In the genomic region with DNA sequence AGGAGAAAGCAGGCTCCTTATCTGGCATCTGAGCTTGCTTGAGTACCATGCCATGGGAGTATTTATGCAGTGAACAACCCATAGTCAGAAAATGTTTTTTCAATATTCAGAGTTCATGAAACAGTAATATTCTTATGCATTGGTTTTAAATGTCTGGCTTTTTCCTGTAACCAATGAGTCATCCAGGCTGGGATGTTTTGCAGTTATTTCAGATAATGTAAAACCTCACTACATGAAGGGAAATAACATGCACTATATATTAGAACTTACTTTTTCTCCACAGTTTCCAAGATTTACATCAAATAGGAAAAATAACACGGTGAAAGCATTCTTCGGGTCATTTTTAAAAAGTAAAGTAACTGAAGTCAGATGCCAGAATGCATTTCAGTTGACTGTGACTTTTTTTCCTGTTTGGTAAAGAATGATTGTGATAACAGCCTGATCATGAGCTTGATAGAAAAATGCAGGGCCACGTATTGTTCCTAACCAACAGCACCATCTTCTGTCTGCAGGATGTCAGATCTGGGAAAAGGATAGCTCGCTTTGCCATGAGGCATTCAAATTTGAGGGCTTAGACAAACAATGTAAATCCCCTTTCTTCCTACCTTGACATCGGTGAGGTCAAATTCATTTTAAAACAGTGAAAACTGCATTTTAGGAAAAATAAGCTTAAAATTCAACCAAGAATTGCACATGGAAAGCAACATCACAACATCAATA, we compare ENCODE assay signal across 8 cellular contexts.
DNase-seq lines count a peak whose midpoint lies in the region; ATAC-seq, FAIRE-seq and TF ChIP-seq lines count a peak whose summit lies in the region.

No MANE protein-coding gene starts in this region.

- H3K4me1 Mint-ChIP-seq in CD4-positive, alpha-beta T cell (ENCODE audit: low read depth) = no peaks in the 10 kb centered on the region
- no peaks in the 10 kb centered on the region for H3K4me1 Mint-ChIP-seq in activated naive CD8-positive, alpha-beta T cell treated with anti-CD3 and anti-CD28 coated beads, Interleukin-2, amount 50 U/mL, for 24 hours

- ATAC-seq in SK-N-SH treated with all-trans-retinoic acid at 6 μM for 48 hours = peak; percentile 32; the same call in 1 of the 3 replicates
- ATAC-seq in CD4-positive, alpha-beta T cell (ENCODE audit: poor library complexity) = no peak
- ATAC-seq in activated naive CD8-positive, alpha-beta T cell treated with anti-CD3 and anti-CD28 coated beads, Interleukin-2, amount 50 U/mL, for 24 hours = no peak
- no peak for ATAC-seq in HG02678 (IDR thresholded peaks at IDR 0.05; ENCODE audit: unreplicated experiment)

- H3K27ac ChIP-seq in 22Rv1 (no peak overlapping the region), iPS DF 6.9 (ENCODE audit: low read length) (no peak overlapping the region), kidney (ENCODE audit: low read depth in 2 of 2, low read length in 2 of 2) (no peak overlapping the region)
- H3K27ac ChIP-seq in CD4-positive, alpha-beta T cell (ENCODE audit: low read depth, low read length) = no peak overlapping the region

- H3K4me3 ChIP-seq in HAP-1 (no peak overlapping the region), iPS DF 6.9 (ENCODE audit: low read length) (no peak overlapping the region), kidney (ENCODE audit: low read length in 2 of 2) (no peak overlapping the region)

- H3K9me3 ChIP-seq in HAP-1 (no peaks in the 10 kb centered on the region), iPS DF 6.9 (ENCODE audit: control insufficient read depth, insufficient read depth, low read length) (no peaks in the 10 kb centered on the region), kidney (ENCODE audit: control insufficient read depth in 1 of 2, low read length in 2 of 2) (no peaks in the 10 kb centered on the region)
- H3K9me3 ChIP-seq in CD4-positive, alpha-beta T cell (ENCODE audit: control insufficient read depth, low read length) = no peaks in the 10 kb centered on the region

- no peak for FAIRE-seq in kidney (lab: Jason Lieb, UNC)

- no peak overlapping the region for H3K9ac ChIP-seq in kidney (ENCODE audit: low read length in 2 of 2)

- no CpG with 5 or more reads among the region's 5 CpGs for WGBS in iPS DF 6.9 (ENCODE audit: insufficient coverage, insufficient read length)

- TF ChIP-seq CTCF in 22Rv1 (IDR thresholded peaks at IDR 0.05) (peak; percentile 67), kidney (IDR thresholded peaks at IDR 0.05; ENCODE audit: borderline replicate concordance, extremely low read depth, insufficient read depth) (no peak)
- no peak for TF ChIP-seq CTCF in CD4-positive, alpha-beta T cell (IDR thresholded peaks at IDR 0.05)

- no peaks in the 10 kb centered on the region for H3K36me3 Mint-ChIP-seq in CD4-positive, alpha-beta T cell (ENCODE audit: low read depth)
- no peaks in the 10 kb centered on the region for H3K36me3 Mint-ChIP-seq in activated naive CD8-positive, alpha-beta T cell treated with anti-CD3 and anti-CD28 coated beads, Interleukin-2, amount 50 U/mL, for 24 hours (ENCODE audit: low read depth)

- intact Hi-C loops in kidney (cut with DNase I) = no loop called here
- intact Hi-C loops in CD4-positive, alpha-beta T cell (cut with DNase I, micrococcal nuclease) = no loop called here

- in situ Hi-C loops in HAP-1 (cut with MboI; ENCODE audit: low sequenced_read_pairs) = loop anchor here (25.0 kb wide), 1 partner anchor 1002 kb away; no protein-coding TSS in a partner anchor

- H3K27ac Mint-ChIP-seq in CD4-positive, alpha-beta T cell = no peak overlapping the region
- no peak overlapping the region for H3K27ac Mint-ChIP-seq in activated naive CD8-positive, alpha-beta T cell treated with anti-CD3 and anti-CD28 coated beads, Interleukin-2, amount 50 U/mL, for 24 hours

- H3K36me3 ChIP-seq in HAP-1 (replicated peaks) (no peaks in the 10 kb centered on the region), iPS DF 6.9 (ENCODE audit: control insufficient read depth, insufficient read depth, low read length) (no peaks in the 10 kb centered on the region), kidney (ENCODE audit: control insufficient read depth in 1 of 2, insufficient read depth in 2 of 2, low read length in 2 of 2) (no peaks in the 10 kb centered on the region)

- H3K27me3 Mint-ChIP-seq in CD4-positive, alpha-beta T cell = no peaks in the 10 kb centered on the region
- no peaks in the 10 kb centered on the region for H3K27me3 Mint-ChIP-seq in activated naive CD8-positive, alpha-beta T cell treated with anti-CD3 and anti-CD28 coated beads, Interleukin-2, amount 50 U/mL, for 24 hours

- H3K4me3 Mint-ChIP-seq in CD4-positive, alpha-beta T cell = no peak overlapping the region
- H3K4me3 Mint-ChIP-seq in activated naive CD8-positive, alpha-beta T cell treated with anti-CD3 and anti-CD28 coated beads, Interleukin-2, amount 50 U/mL, for 24 hours = no peak overlapping the region

- H3K4me1 ChIP-seq in HAP-1 (peaks cover 2% of the 10 kb centered on the region; the same call in 1 of the 2 replicates), iPS DF 6.9 (ENCODE audit: control insufficient read depth, insufficient read depth, low read length) (no peaks in the 10 kb centered on the region), kidney (ENCODE audit: control insufficient read depth in 1 of 2, insufficient read depth in 1 of 2, low read depth in 1 of 2, low read length in 2 of 2) (no peaks in the 10 kb centered on the region)

- DNase-seq in HAP-1 (ENCODE audit: low spot score in 2 of 2) = peak; percentile 48 to 58
- DNase-seq in iPS DF 6.9 (ENCODE audit: low read depth, low spot score) = peak; percentile 27
- DNase-seq in kidney = no peak
- DNase-seq in CD4-positive, alpha-beta T cell = no peak
- DNase-seq in activated naive CD8-positive, alpha-beta T cell treated with anti-CD3 and anti-CD28 coated beads, Interleukin-2, amount 50 U/mL, for 24 hours = no peak

- POLR2A ChIA-PET in CD4-positive, alpha-beta T cell (lab: Charles Lee) = no interaction called here

- CTCF ChIA-PET in CD4-positive, alpha-beta T cell (lab: Charles Lee) = no interaction called here

- H3K27me3 ChIP-seq in HAP-1 (ENCODE audit: low read depth) (no peaks in the 10 kb centered on the region), iPS DF 6.9 (ENCODE audit: control insufficient read depth, insufficient read depth, low read length) (no peaks in the 10 kb centered on the region)
- no peaks in the 10 kb centered on the region for H3K27me3 ChIP-seq in CD4-positive, alpha-beta T cell (ENCODE audit: control insufficient read depth, insufficient read depth, low read length)

- no peaks in the 10 kb centered on the region for H3K9me3 Mint-ChIP-seq in CD4-positive, alpha-beta T cell
- H3K9me3 Mint-ChIP-seq in activated naive CD8-positive, alpha-beta T cell treated with anti-CD3 and anti-CD28 coated beads, Interleukin-2, amount 50 U/mL, for 24 hours = no peaks in the 10 kb centered on the region

TF ChIP-seq in SK-N-SH treated with all-trans-retinoic acid at 6 μM for 48 hours, 23 proteins besides CTCF, POLR2A, EP300 and RAD21 (continues in another document):
- TF ChIP-seq PPARA (CRISPR knock-in tag; IDR thresholded peaks at IDR 0.05; ENCODE audit: borderline replicate concordance) (no peak), CSDC2 (CRISPR knock-in tag; IDR thresholded peaks at IDR 0.05) (no peak), SNAI2 (CRISPR knock-in tag; IDR thresholded peaks at IDR 0.05) (no peak), GLIS3 (CRISPR knock-in tag; IDR thresholded peaks at IDR 0.05) (no peak), ESRRG (CRISPR knock-in tag; IDR thresholded peaks at IDR 0.05) (no peak), TOX (CRISPR knock-in tag; IDR thresholded peaks at IDR 0.05; ENCODE audit: borderline replicate concordance) (no peak), OSR1 (CRISPR knock-in tag; IDR thresholded peaks at IDR 0.05) (no peak), RARB (CRISPR knock-in tag; IDR thresholded peaks at IDR 0.05) (no peak), TCF4 (CRISPR knock-in tag; IDR thresholded peaks at IDR 0.05; ENCODE audit: borderline replicate concordance) (no peak)
- TF ChIP-seq, protein P1, sequence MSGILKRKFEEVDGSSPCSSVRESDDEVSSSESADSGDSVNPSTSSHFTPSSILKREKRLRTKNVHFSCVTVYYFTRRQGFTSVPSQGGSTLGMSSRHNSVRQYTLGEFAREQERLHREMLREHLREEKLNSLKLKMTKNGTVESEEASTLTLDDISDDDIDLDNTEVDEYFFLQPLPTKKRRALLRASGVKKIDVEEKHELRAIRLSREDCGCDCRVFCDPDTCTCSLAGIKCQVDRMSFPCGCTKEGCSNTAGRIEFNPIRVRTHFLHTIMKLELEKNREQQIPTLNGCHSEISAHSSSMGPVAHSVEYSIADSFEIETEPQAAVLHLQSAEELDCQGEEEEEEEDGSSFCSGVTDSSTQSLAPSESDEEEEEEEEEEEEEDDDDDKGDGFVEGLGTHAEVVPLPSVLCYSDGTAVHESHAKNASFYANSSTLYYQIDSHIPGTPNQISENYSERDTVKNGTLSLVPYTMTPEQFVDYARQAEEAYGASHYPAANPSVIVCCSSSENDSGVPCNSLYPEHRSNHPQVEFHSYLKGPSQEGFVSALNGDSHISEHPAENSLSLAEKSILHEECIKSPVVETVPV (CRISPR knock-in tag; IDR thresholded peaks at IDR 0.05) = no peak
- TF ChIP-seq, protein P2, sequence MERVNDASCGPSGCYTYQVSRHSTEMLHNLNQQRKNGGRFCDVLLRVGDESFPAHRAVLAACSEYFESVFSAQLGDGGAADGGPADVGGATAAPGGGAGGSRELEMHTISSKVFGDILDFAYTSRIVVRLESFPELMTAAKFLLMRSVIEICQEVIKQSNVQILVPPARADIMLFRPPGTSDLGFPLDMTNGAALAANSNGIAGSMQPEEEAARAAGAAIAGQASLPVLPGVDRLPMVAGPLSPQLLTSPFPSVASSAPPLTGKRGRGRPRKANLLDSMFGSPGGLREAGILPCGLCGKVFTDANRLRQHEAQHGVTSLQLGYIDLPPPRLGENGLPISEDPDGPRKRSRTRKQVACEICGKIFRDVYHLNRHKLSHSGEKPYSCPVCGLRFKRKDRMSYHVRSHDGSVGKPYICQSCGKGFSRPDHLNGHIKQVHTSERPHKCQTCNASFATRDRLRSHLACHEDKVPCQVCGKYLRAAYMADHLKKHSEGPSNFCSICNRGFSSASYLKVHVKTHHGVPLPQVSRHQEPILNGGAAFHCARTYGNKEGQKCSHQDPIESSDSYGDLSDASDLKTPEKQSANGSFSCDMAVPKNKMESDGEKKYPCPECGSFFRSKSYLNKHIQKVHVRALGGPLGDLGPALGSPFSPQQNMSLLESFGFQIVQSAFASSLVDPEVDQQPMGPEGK (CRISPR knock-in tag; IDR thresholded peaks at IDR 0.05; ENCODE audit: borderline replicate concordance) = no peak

Comparison
In these comparisons a context has a peak if more than half of its experiments do, and no peak if none do; other contexts are left out.
1. DNase-seq: peak in HAP-1 (2 of 2) and iPS DF 6.9 (single experiment); none in kidney (single experiment), CD4-positive, alpha-beta T cell (0 of 10) and activated naive CD8-positive, alpha-beta T cell treated with anti-CD3 and anti-CD28 coated beads, Interleukin-2, amount 50 U/mL, for 24 hours (single experiment).